1 cellular context compared by ENCODE assay signal in the genomic region with DNA sequence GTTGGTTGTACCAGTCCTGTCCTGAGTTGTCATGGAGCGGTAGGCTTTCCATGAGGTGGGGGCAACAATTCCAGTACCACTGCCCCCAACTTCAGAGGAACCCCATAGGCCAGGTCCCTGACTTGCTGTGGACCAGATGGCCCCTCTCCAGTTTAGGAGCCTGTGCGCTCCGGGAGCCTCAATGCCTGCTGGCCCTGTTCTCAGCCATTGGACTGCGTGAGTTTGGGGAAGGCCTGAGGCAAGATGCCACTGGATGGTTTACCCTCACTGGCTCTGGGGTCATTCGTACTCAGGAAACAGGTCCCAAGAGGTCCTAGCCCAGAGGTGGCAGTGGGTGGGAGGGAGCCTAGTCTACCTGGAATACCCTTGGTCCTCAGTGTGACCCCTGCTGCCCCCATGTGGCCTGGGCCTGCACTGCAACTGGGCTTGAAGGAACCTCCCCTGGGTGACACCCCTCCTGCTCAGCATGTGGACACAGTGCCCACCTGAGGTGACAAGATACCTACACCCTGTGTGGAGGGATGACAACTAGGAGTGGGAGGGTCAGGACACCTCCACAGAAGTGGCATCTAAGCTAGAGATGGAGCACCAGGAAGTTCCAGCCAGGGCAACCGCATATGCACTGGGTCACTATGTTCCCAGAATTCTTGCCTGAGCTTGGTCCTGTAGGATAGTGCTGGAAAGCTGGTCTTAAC.
TF ChIP-seq lines count a peak whose summit lies in the region.

No MANE protein-coding gene starts in this region.

TF ChIP-seq in K562, 482 proteins besides CTCF, POLR2A, EP300 and RAD21 (continues in another document):
- TF ChIP-seq ZNF133 (CRISPR knock-in tag; IDR thresholded peaks at IDR 0.05) (no peak), KLF10 (CRISPR knock-in tag; IDR thresholded peaks at IDR 0.05) (no peak), SMARCA5 (IDR thresholded peaks at IDR 0.05) (peak; percentile 37; the same call in 1 of the 2 replicates), CHCHD3 (CRISPR knock-in tag; IDR thresholded peaks at IDR 0.05) (0 out of 2 replicates have a peak, but pooled peaks have one; percentile 6), ZKSCAN8 (CRISPR knock-in tag; IDR thresholded peaks at IDR 0.05) (no peak), NUFIP1 (IDR thresholded peaks at IDR 0.05; ENCODE audit: partially characterized antibody) (peak; percentile 41), JUND (IDR thresholded peaks at IDR 0.05; ENCODE audit: borderline replicate concordance, low read depth, low read length) (peak; percentile 40; the same call in 1 of the 2 replicates), JUND (tag; IDR thresholded peaks at IDR 0.05; ENCODE audit: borderline replicate concordance, low read depth, low read length) (no peak), XRCC5 (IDR thresholded peaks at IDR 0.05; ENCODE audit: low read depth, low read length) (peak; percentile 93), CREB1 (IDR thresholded peaks at IDR 0.05) (no peak), CREB1 (CRISPR knock-in tag; IDR thresholded peaks at IDR 0.05) (peak; percentile 25; the same call in 1 of the 2 replicates), ATF7 (IDR thresholded peaks at IDR 0.05) (peak; percentile 39; the same call in 1 of the 2 replicates), STAG1 (CRISPR knock-in tag; IDR thresholded peaks at IDR 0.05; ENCODE audit: borderline replicate concordance) (peak; percentile 38; the same call in 1 of the 2 replicates), ZEB2 (IDR thresholded peaks at IDR 0.05) (peak; percentile 55), ZNF764 (CRISPR knock-in tag; IDR thresholded peaks at IDR 0.05; ENCODE audit: low read depth) (0 out of 2 replicates have a peak, but pooled peaks have one; percentile 26), ZKSCAN1 (IDR thresholded peaks at IDR 0.05; ENCODE audit: low read depth, low read length) (0 out of 2 replicates have a peak, but pooled peaks have one; percentile 22), TCF7 (IDR thresholded peaks at IDR 0.05; ENCODE audit: borderline replicate concordance) (no peak), ZBTB7A (IDR thresholded peaks at IDR 0.05; ENCODE audit: borderline replicate concordance, control insufficient read depth, low read depth, low read length) (peak; percentile 61; the same call in 1 of the 2 replicates), ZNF830 (CRISPR knock-in tag; IDR thresholded peaks at IDR 0.05) (peak; percentile 27; the same call in 1 of the 2 replicates), MYNN (IDR thresholded peaks at IDR 0.05) (peak; percentile 86), MYNN (CRISPR knock-in tag; IDR thresholded peaks at IDR 0.05) (no peak), TARDBP (IDR thresholded peaks at IDR 0.05) (peak; percentile 54; the same call in 1 of the 2 replicates), RBM22 (IDR thresholded peaks at IDR 0.05; ENCODE audit: low read depth, low read length, poor library complexity, severe bottlenecking) (no peak), MAZ (CRISPR knock-in tag; conservative IDR thresholded peaks at IDR 0.05 in 1 of 2, IDR thresholded peaks at IDR 0.05 in 1 of 2) (peak; percentile 48 to 81; a peak in 3 of 4 replicates), CTBP1 (IDR thresholded peaks at IDR 0.05; ENCODE audit: borderline replicate concordance) (peak; percentile 69; the same call in 1 of the 2 replicates), RCOR1 (IDR thresholded peaks at IDR 0.05; ENCODE audit: borderline replicate concordance in 1 of 2, low read depth in 2 of 2, low read length in 2 of 2) (0 out of 4 replicates have a peak, but pooled peaks of 1 of the 2 experiments have one; percentile 18), ZNF239 (CRISPR knock-in tag; IDR thresholded peaks at IDR 0.05) (no peak), SMC3 (conservative IDR thresholded peaks at IDR 0.05; ENCODE audit: insufficient read depth, low read depth, low read length) (peak; percentile 86), MYC (IDR thresholded peaks at IDR 0.05; ENCODE audit: low read depth, low read length) (0 out of 2 replicates have a peak, but pooled peaks have one; percentile 37), MYC (CRISPR knock-in tag; IDR thresholded peaks at IDR 0.05; ENCODE audit: borderline replicate concordance, low read depth) (peak; percentile 45; the same call in 1 of the 2 replicates), SUPT5H (IDR thresholded peaks at IDR 0.05) (peak; percentile 63; the same call in 1 of the 2 replicates), POLR2AphosphoS2 (IDR thresholded peaks at IDR 0.05; ENCODE audit: low read length) (peak; percentile 91), HDGF (IDR thresholded peaks at IDR 0.05) (peak; percentile 37; the same call in 1 of the 2 replicates), MTA1 (IDR thresholded peaks at IDR 0.05; ENCODE audit: borderline replicate concordance) (peak; percentile 14; the same call in 1 of the 2 replicates)
- TF ChIP-seq, protein P1, sequence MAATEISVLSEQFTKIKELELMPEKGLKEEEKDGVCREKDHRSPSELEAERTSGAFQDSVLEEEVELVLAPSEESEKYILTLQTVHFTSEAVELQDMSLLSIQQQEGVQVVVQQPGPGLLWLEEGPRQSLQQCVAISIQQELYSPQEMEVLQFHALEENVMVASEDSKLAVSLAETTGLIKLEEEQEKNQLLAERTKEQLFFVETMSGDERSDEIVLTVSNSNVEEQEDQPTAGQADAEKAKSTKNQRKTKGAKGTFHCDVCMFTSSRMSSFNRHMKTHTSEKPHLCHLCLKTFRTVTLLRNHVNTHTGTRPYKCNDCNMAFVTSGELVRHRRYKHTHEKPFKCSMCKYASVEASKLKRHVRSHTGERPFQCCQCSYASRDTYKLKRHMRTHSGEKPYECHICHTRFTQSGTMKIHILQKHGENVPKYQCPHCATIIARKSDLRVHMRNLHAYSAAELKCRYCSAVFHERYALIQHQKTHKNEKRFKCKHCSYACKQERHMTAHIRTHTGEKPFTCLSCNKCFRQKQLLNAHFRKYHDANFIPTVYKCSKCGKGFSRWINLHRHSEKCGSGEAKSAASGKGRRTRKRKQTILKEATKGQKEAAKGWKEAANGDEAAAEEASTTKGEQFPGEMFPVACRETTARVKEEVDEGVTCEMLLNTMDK (IDR thresholded peaks at IDR 0.05; ENCODE audit: borderline replicate concordance, insufficient read depth, low read depth, low read length, poor library complexity, severe bottlenecking), result peak; percentile 88
- TF ChIP-seq, protein P2, sequence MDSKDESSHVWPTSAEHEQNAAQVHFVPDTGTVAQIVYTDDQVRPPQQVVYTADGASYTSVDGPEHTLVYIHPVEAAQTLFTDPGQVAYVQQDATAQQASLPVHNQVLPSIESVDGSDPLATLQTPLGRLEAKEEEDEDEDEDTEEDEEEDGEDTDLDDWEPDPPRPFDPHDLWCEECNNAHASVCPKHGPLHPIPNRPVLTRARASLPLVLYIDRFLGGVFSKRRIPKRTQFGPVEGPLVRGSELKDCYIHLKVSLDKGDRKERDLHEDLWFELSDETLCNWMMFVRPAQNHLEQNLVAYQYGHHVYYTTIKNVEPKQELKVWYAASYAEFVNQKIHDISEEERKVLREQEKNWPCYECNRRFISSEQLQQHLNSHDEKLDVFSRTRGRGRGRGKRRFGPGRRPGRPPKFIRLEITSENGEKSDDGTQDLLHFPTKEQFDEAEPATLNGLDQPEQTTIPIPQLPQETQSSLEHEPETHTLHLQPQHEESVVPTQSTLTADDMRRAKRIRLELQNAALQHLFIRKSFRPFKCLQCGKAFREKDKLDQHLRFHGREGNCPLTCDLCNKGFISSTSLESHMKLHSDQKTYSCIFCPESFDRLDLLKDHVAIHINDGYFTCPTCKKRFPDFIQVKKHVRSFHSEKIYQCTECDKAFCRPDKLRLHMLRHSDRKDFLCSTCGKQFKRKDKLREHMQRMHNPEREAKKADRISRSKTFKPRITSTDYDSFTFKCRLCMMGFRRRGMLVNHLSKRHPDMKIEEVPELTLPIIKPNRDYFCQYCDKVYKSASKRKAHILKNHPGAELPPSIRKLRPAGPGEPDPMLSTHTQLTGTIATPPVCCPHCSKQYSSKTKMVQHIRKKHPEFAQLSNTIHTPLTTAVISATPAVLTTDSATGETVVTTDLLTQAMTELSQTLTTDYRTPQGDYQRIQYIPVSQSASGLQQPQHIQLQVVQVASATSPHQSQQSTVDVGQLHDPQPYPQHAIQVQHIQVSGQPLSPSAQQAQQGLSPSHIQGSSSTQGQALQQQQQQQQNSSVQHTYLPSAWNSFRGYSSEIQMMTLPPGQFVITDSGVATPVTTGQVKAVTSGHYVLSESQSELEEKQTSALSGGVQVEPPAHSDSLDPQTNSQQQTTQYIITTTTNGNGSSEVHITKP (IDR thresholded peaks at IDR 0.05; ENCODE audit: partially characterized antibody), result peak; percentile 55
- TF ChIP-seq, protein P3, sequence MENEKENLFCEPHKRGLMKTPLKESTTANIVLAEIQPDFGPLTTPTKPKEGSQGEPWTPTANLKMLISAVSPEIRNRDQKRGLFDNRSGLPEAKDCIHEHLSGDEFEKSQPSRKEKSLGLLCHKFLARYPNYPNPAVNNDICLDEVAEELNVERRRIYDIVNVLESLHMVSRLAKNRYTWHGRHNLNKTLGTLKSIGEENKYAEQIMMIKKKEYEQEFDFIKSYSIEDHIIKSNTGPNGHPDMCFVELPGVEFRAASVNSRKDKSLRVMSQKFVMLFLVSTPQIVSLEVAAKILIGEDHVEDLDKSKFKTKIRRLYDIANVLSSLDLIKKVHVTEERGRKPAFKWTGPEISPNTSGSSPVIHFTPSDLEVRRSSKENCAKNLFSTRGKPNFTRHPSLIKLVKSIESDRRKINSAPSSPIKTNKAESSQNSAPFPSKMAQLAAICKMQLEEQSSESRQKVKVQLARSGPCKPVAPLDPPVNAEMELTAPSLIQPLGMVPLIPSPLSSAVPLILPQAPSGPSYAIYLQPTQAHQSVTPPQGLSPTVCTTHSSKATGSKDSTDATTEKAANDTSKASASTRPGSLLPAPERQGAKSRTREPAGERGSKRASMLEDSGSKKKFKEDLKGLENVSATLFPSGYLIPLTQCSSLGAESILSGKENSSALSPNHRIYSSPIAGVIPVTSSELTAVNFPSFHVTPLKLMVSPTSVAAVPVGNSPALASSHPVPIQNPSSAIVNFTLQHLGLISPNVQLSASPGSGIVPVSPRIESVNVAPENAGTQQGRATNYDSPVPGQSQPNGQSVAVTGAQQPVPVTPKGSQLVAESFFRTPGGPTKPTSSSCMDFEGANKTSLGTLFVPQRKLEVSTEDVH (IDR thresholded peaks at IDR 0.05; ENCODE audit: low read depth, partially characterized antibody), result peak; percentile 58
- TF ChIP-seq, protein P4, sequence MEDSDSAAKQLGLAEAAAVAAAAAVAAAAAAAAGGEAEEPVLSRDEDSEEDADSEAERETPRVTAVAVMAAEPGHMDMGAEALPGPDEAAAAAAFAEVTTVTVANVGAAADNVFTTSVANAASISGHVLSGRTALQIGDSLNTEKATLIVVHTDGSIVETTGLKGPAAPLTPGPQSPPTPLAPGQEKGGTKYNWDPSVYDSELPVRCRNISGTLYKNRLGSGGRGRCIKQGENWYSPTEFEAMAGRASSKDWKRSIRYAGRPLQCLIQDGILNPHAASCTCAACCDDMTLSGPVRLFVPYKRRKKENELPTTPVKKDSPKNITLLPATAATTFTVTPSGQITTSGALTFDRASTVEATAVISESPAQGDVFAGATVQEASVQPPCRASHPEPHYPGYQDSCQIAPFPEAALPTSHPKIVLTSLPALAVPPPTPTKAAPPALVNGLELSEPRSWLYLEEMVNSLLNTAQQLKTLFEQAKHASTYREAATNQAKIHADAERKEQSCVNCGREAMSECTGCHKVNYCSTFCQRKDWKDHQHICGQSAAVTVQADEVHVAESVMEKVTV (CRISPR knock-in tag; IDR thresholded peaks at IDR 0.05), result 0 out of 2 replicates have a peak, but pooled peaks have one; percentile 18
- TF ChIP-seq, protein P5, sequence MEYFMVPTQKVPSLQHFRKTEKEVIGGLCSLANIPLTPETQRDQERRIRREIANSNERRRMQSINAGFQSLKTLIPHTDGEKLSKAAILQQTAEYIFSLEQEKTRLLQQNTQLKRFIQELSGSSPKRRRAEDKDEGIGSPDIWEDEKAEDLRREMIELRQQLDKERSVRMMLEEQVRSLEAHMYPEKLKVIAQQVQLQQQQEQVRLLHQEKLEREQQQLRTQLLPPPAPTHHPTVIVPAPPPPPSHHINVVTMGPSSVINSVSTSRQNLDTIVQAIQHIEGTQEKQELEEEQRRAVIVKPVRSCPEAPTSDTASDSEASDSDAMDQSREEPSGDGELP (CRISPR knock-in tag; IDR thresholded peaks at IDR 0.05; ENCODE audit: borderline replicate concordance), result peak; percentile 35; the same call in 1 of the 2 replicates
- TF ChIP-seq, protein P6, sequence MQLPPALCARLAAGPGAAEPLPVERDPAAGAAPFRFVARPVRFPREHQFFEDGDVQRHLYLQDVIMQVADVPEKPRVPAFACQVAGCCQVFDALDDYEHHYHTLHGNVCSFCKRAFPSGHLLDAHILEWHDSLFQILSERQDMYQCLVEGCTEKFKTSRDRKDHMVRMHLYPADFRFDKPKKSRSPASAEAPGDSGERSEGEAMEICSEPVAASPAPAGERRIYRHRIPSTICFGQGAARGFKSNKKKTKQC (CRISPR knock-in tag; IDR thresholded peaks at IDR 0.05), result no peak
- TF ChIP-seq, protein P7, sequence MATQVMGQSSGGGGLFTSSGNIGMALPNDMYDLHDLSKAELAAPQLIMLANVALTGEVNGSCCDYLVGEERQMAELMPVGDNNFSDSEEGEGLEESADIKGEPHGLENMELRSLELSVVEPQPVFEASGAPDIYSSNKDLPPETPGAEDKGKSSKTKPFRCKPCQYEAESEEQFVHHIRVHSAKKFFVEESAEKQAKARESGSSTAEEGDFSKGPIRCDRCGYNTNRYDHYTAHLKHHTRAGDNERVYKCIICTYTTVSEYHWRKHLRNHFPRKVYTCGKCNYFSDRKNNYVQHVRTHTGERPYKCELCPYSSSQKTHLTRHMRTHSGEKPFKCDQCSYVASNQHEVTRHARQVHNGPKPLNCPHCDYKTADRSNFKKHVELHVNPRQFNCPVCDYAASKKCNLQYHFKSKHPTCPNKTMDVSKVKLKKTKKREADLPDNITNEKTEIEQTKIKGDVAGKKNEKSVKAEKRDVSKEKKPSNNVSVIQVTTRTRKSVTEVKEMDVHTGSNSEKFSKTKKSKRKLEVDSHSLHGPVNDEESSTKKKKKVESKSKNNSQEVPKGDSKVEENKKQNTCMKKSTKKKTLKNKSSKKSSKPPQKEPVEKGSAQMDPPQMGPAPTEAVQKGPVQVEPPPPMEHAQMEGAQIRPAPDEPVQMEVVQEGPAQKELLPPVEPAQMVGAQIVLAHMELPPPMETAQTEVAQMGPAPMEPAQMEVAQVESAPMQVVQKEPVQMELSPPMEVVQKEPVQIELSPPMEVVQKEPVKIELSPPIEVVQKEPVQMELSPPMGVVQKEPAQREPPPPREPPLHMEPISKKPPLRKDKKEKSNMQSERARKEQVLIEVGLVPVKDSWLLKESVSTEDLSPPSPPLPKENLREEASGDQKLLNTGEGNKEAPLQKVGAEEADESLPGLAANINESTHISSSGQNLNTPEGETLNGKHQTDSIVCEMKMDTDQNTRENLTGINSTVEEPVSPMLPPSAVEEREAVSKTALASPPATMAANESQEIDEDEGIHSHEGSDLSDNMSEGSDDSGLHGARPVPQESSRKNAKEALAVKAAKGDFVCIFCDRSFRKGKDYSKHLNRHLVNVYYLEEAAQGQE (CRISPR knock-in tag; IDR thresholded peaks at IDR 0.05; ENCODE audit: low read depth), result 0 out of 2 replicates have a peak, but pooled peaks have one; percentile 9
- TF ChIP-seq, protein P8, sequence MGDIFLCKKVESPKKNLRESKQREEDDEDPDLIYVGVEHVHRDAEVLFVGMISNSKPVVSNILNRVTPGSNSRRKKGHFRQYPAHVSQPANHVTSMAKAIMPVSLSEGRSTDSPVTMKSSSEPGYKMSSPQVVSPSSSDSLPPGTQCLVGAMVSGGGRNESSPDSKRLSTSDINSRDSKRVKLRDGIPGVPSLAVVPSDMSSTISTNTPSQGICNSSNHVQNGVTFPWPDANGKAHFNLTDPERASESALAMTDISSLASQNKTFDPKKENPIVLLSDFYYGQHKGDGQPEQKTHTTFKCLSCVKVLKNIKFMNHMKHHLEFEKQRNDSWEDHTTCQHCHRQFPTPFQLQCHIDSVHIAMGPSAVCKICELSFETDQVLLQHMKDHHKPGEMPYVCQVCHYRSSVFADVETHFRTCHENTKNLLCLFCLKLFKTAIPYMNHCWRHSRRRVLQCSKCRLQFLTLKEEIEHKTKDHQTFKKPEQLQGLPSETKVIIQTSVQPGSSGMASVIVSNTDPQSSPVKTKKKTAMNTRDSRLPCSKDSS (IDR thresholded peaks at IDR 0.05; ENCODE audit: low read depth, partially characterized antibody), result no peak
